ENCODE assay signal across 32 cellular contexts in the genomic region with DNA sequence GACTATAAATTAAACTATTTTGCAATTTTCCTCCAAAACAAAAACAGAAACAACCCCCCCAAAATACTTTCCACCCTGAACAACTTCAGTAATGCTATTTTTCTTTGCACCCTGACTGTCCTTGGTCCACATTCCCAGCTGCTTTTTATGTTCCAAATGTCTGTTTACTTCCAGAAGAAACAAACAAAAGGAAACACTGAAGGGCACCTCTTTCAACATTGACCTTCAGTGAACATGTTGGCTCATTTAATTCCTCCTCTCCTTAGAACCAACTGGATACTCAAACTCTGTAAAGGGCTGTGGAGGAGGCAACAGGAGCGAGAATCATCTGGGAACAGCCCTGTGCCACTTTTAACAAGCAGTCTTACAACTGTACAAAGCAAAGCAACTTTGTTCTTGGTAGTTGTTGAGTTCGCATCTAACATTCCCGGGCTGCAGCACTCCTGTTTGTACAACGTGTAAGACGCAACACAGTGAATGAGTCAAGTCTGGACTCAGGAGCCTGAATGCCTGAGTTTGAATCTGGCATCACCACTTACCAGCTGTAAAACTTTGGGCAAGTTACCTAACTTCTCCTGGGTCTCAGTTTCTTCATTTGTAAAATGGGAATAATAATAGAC.
DNase-seq lines count a peak whose midpoint lies in the region; ATAC-seq and TF ChIP-seq lines count a peak whose summit lies in the region.
"Had no signal": no experiment of that assay in that cellular context is flagged by ENCODE, and none has a peak within 500 bp of the region (broad histone marks: within the 10 kb centered on the region; RNA-seq: fewer than 3 reads in every experiment).

No MANE protein-coding gene starts in this region.

- POLR2A ChIA-PET in Caco-2 (lab: Charles Lee): interaction anchor here (0.7 kb wide), 1 partner anchor 52 kb away, joined by 3 read pairs; no protein-coding TSS in a partner anchor

- H3K9me3 Mint-ChIP-seq in Caco-2 (ENCODE audit: unreplicated experiment) (peaks cover 6% of the 10 kb centered on the region), nephron progenitor cell (peaks cover 5% of the 10 kb centered on the region)

- H3K27me3 ChIP-seq in Caco-2 (replicated peaks; ENCODE audit: control insufficient read depth, insufficient read depth, low read length): no peaks in the 10 kb centered on the region
- H3K27me3 ChIP-seq: BE2C, heart right ventricle, tibial nerve had no signal

- H3K9me3 ChIP-seq in Caco-2: peaks cover 8% of the 10 kb centered on the region; the same call in 1 of the 2 replicates
- H3K9me3 ChIP-seq: BE2C had no signal

- no peak for TF ChIP-seq CTCF in Caco-2 (IDR thresholded peaks at IDR 0.05; ENCODE audit: insufficient read depth in 1 of 2, low read depth in 1 of 2, low read length in 1 of 2, severe bottlenecking in 1 of 2, unreplicated experiment in 1 of 2)
- TF ChIP-seq CTCF in nephron progenitor cell (IDR thresholded peaks at IDR 0.05): no peak

- ATAC-seq in left colon (peak; percentile 51), HG03457 (IDR thresholded peaks at IDR 0.05; ENCODE audit: unreplicated experiment) (no peak)
- ATAC-seq: HCT116; heart right ventricle; naive thymus-derived CD4-positive, alpha-beta T cell had no signal

- H3K4me3 ChIP-seq in Caco-2 (ENCODE audit: low read depth, low read length): no peak overlapping the region
- H3K4me3 ChIP-seq: heart right ventricle, PC-9, tibial nerve had no signal

- H3K4me3 Mint-ChIP-seq in Caco-2 (ENCODE audit: unreplicated experiment) (no peak overlapping the region), nephron progenitor cell (no peak overlapping the region)
- H3K4me3 Mint-ChIP-seq: brain; naive thymus-derived CD4-positive, alpha-beta T cell had no signal

- peaks cover 21% of the 10 kb centered on the region for H3K4me1 Mint-ChIP-seq in Caco-2 (ENCODE audit: low read depth, unreplicated experiment)
- peaks cover 17% of the 10 kb centered on the region for H3K4me1 Mint-ChIP-seq in nephron progenitor cell
- H3K4me1 Mint-ChIP-seq: brain; naive thymus-derived CD4-positive, alpha-beta T cell had no signal

- peaks cover 68% of the 10 kb centered on the region for H3K4me1 ChIP-seq in Caco-2
- H3K4me1 ChIP-seq: BE2C, heart right ventricle, tibial nerve had no signal

- BruUV-seq in Caco-2 (replicated peaks; lab: Mats Ljungman, UMichigan): no TSS peak

- intact Hi-C loops in Caco-2 (cut with micrococcal nuclease; ENCODE audit: unreplicated experiment) (no loop called here), left colon (cut with DNase I, micrococcal nuclease) (no loop called here)

- no peaks in the 10 kb centered on the region for H3K36me3 ChIP-seq in Caco-2 (ENCODE audit: control insufficient read depth, insufficient read depth, low read length)
- H3K36me3 ChIP-seq: BE2C, heart right ventricle, tibial nerve had no signal

- H3K27ac Mint-ChIP-seq in Caco-2 (ENCODE audit: unreplicated experiment): peak overlapping the region; percentile 78
- H3K27ac Mint-ChIP-seq in nephron progenitor cell: peak overlapping the region; percentile 76
- H3K27ac Mint-ChIP-seq: brain; naive thymus-derived CD4-positive, alpha-beta T cell had no signal

- CTCF ChIA-PET in Caco-2 (lab: Charles Lee): interaction anchor here (0.6 kb wide), 1 partner anchor 166 kb away, joined by 6 read pairs; no protein-coding TSS in a partner anchor

- H3K27me3 Mint-ChIP-seq in Caco-2 (ENCODE audit: insufficient read depth, unreplicated experiment) (no peaks in the 10 kb centered on the region), nephron progenitor cell (ENCODE audit: low read depth, poor library complexity) (peaks cover 4% of the 10 kb centered on the region)
- H3K27me3 Mint-ChIP-seq: brain had no signal

- no peak for DNase-seq in Caco-2
- DNase-seq in astrocyte of the hippocampus (ENCODE audit: low read depth, low spot score): peak; percentile 21
- no peak for DNase-seq in left colon
- DNase-seq in nephron progenitor cell: no peak
- DNase-seq in NCI-H524 (lab: John Stamatoyannopoulos, UW): no peak
- DNase-seq in NCI-H2107 treated with DMSO at 0.1 percent for 48 hours (lab: John Stamatoyannopoulos, UW; ENCODE audit: unreplicated experiment): no peak
- no peak for DNase-seq in activated CD4-positive, alpha-beta T cell treated with anti-CD3 and anti-CD28 coated beads, Interleukin-2, amount 50 U/mL, for 4 hours
- DNase-seq: ACHN; activated CD4-positive, alpha-beta T cell treated with anti-CD3 and anti-CD28 coated beads for 4 hours; activated CD8-positive, alpha-beta memory T cell treated with anti-CD3 and anti-CD28 coated beads for 24 hours; activated gamma-delta T cell treated with Interleukin-2 at 50 U/mL for 16 hours; activated T-cell treated with anti-CD3 and anti-CD28 coated beads, Interleukin-2, amount 50 U/mL, for 1 hour; BE2C; DMS79; effector CD4-positive, alpha-beta T cell; erythroblast; foreskin fibroblast; GF-D8; heart right ventricle; Karpas-422; MV-4-11; naive thymus-derived CD4-positive, alpha-beta T cell; NCI-H1436 treated with DMSO at 0.1 percent for 48 hours; NCI-H2107; NCI-H510A; nucleus accumbens; PC-9; Right ventricle myocardium superior had no signal

- H3K36me3 Mint-ChIP-seq in Caco-2 (ENCODE audit: insufficient read depth, unreplicated experiment) (no peaks in the 10 kb centered on the region), nephron progenitor cell (ENCODE audit: low read depth) (no peaks in the 10 kb centered on the region)
- H3K36me3 Mint-ChIP-seq: brain; naive thymus-derived CD4-positive, alpha-beta T cell had no signal
